Comparison of ENCODE assay signal across 9 cellular contexts in genomic region chr10:110355181-110355831, GRCh38. TPM values are rescaled to one million over a fixed set of nuclear protein-coding genes. Genes with fewer than 3 reads are reported as not detected.
DNase-seq lines count a peak whose midpoint lies in the region; ATAC-seq and TF ChIP-seq lines count a peak whose summit lies in the region.
"Had no signal": no experiment of that assay in that cellular context is flagged by ENCODE, and none has a peak within 500 bp of the region (broad histone marks: within the 10 kb centered on the region; RNA-seq: fewer than 3 reads in every experiment).

No MANE protein-coding gene starts in this region.

- no peaks in the 10 kb centered on the region for H3K36me3 ChIP-seq in CD8-positive, alpha-beta T cell (ENCODE audit: insufficient read depth, low read length)
- H3K36me3 ChIP-seq in body of pancreas (replicated peaks in 1 of 2; ENCODE audit: insufficient read depth in 1 of 2, low read depth in 2 of 2) (no peaks in the 10 kb centered on the region), BE2C (no peaks in the 10 kb centered on the region)

- no peaks in the 10 kb centered on the region for H3K36me3 Mint-ChIP-seq in CD8-positive, alpha-beta T cell
- H3K36me3 Mint-ChIP-seq in activated T-cell treated with anti-CD3 and anti-CD28 coated beads, Interleukin-2, amount 50 U/mL, for 72 hours (ENCODE audit: insufficient read depth in 2 of 2): peaks cover 0 to 2% of the 10 kb centered on the region in 2 donors

- peak overlapping the region; percentile 95 for H3K27ac Mint-ChIP-seq in CD8-positive, alpha-beta T cell
- peak overlapping the region; percentile 99 for H3K27ac Mint-ChIP-seq in activated T-cell treated with anti-CD3 and anti-CD28 coated beads, Interleukin-2, amount 50 U/mL, for 72 hours

- no peak overlapping the region for H3K4me3 Mint-ChIP-seq in CD8-positive, alpha-beta T cell
- H3K4me3 Mint-ChIP-seq in activated T-cell treated with anti-CD3 and anti-CD28 coated beads, Interleukin-2, amount 50 U/mL, for 72 hours: peak overlapping the region; percentile 92 to 94

- no peak for ATAC-seq in CD8-positive, alpha-beta T cell
- ATAC-seq in GM19043 (IDR thresholded peaks at IDR 0.05; ENCODE audit: low read depth, unreplicated experiment): peak; percentile 28
- ATAC-seq in HG03139 (IDR thresholded peaks at IDR 0.05; ENCODE audit: unreplicated experiment): peak; percentile 34
- peak; percentile 3 to 5 for ATAC-seq in activated T-cell treated with anti-CD3 and anti-CD28 coated beads, Interleukin-2, amount 50 U/mL, for 72 hours (replicated peaks in 1 of 2)
- ATAC-seq in body of pancreas: no peak

- H3K27ac ChIP-seq in CD8-positive, alpha-beta T cell (ENCODE audit: low read depth, low read length): no peak overlapping the region
- H3K27ac ChIP-seq in body of pancreas: no peak overlapping the region

- no peak for TF ChIP-seq CTCF in CD8-positive, alpha-beta T cell (IDR thresholded peaks at IDR 0.05)
- no peak for TF ChIP-seq CTCF in body of pancreas (IDR thresholded peaks at IDR 0.05)
- no peak for TF ChIP-seq CTCF in BE2C (IDR thresholded peaks at IDR 0.05; ENCODE audit: low read depth, low read length)

- intact Hi-C loops in CD8-positive, alpha-beta T cell (cut with DNase I, micrococcal nuclease): loop anchor here in 1 of 2 experiments (2.0 kb wide), 3 partner anchors 49 to 143 kb away; no protein-coding TSS in a partner anchor
- intact Hi-C loops in body of pancreas (cut with DNase I): loop anchor here (10.0 kb wide), 1 partner anchor 189 kb away; no protein-coding TSS in a partner anchor

- H3K4me1 Mint-ChIP-seq in CD8-positive, alpha-beta T cell (ENCODE audit: low read depth): peaks cover 48% of the 10 kb centered on the region
- H3K4me1 Mint-ChIP-seq in activated T-cell treated with anti-CD3 and anti-CD28 coated beads, Interleukin-2, amount 50 U/mL, for 72 hours (ENCODE audit: low read depth): peaks cover 95% of the 10 kb centered on the region

- H3K9me3 ChIP-seq in CD8-positive, alpha-beta T cell (ENCODE audit: low read length): no peaks in the 10 kb centered on the region
- no peaks in the 10 kb centered on the region for H3K9me3 ChIP-seq in body of pancreas
- H3K9me3 ChIP-seq in BE2C: no peaks in the 10 kb centered on the region

- no peaks in the 10 kb centered on the region for H3K27me3 ChIP-seq in CD8-positive, alpha-beta T cell (ENCODE audit: insufficient read depth, low read length)
- no peaks in the 10 kb centered on the region for H3K27me3 ChIP-seq in body of pancreas
- no peaks in the 10 kb centered on the region for H3K27me3 ChIP-seq in BE2C

- no peaks in the 10 kb centered on the region for H3K27me3 Mint-ChIP-seq in CD8-positive, alpha-beta T cell (ENCODE audit: low read depth)
- H3K27me3 Mint-ChIP-seq in activated T-cell treated with anti-CD3 and anti-CD28 coated beads, Interleukin-2, amount 50 U/mL, for 72 hours (ENCODE audit: low read depth): no peaks in the 10 kb centered on the region

- no peak for DNase-seq in CD8-positive, alpha-beta T cell
- peak; percentile 57 to 59 for DNase-seq in activated T-cell treated with anti-CD3 and anti-CD28 coated beads, Interleukin-2, amount 50 U/mL, for 72 hours
- no peak for DNase-seq in amygdala (lab: John Stamatoyannopoulos, UW)
- no peak for DNase-seq in body of pancreas
- no peak for DNase-seq in BE2C
- no peak for DNase-seq in ecto neural progenitor cell (ENCODE audit: low spot score)
- DNase-seq: dorsolateral prefrontal cortex had no signal

- peaks cover 9% of the 10 kb centered on the region for H3K4me1 ChIP-seq in CD8-positive, alpha-beta T cell (ENCODE audit: insufficient read depth, low read length)
- peaks cover 13% of the 10 kb centered on the region for H3K4me1 ChIP-seq in body of pancreas
- peaks cover 4% of the 10 kb centered on the region for H3K4me1 ChIP-seq in BE2C

- POLR2A ChIA-PET in CD8-positive, alpha-beta T cell (lab: Charles Lee): interaction anchor here (0.6 to 1.5 kb wide), 3 partner anchors 27 to 137 kb away, joined by 3 read pairs; no protein-coding TSS in a partner anchor

- CTCF ChIA-PET in CD8-positive, alpha-beta T cell (lab: Charles Lee): interaction anchor here (0.9 to 6.2 kb wide), 11 partner anchors 17 to 192 kb away, joined by 3 to 88 read pairs (median 3); partner anchors contain the start of gene SMNDC1

- no peaks in the 10 kb centered on the region for H3K9me3 Mint-ChIP-seq in CD8-positive, alpha-beta T cell
- H3K9me3 Mint-ChIP-seq in activated T-cell treated with anti-CD3 and anti-CD28 coated beads, Interleukin-2, amount 50 U/mL, for 72 hours: no peaks in the 10 kb centered on the region

- TF ChIP-seq POLR2A in body of pancreas (IDR thresholded peaks at IDR 0.05): no peak

- WGBS in body of pancreas, 2 donors: 78 to 84% methylated on average over 8 of the region's 8 CpGs

- H3K4me3 ChIP-seq in CD8-positive, alpha-beta T cell (ENCODE audit: low read depth, low read length): no peak overlapping the region
- H3K4me3 ChIP-seq in body of pancreas: no peak overlapping the region
- H3K4me3 ChIP-seq in BE2C (ENCODE audit: low read depth, low read length): no peak overlapping the region
- H3K4me3 ChIP-seq: dorsolateral prefrontal cortex had no signal

RNA-seq across cellular contexts. Expression of gene SMNDC1, which starts 50.6 kb away (rescaled TPM):
- 10 to 100 TPM; 43.3 to 44.8 TPM for total RNA-seq in CD8-positive, alpha-beta T cell
- total RNA-seq in activated T-cell treated with anti-CD3 and anti-CD28 coated beads, Interleukin-2, amount 50 U/mL, for 72 hours: 10 to 100 TPM; 49.2 to 54.6 TPM
- total RNA-seq in body of pancreas: 1 to 10 TPM; 7.5 to 7.6 TPM
- polyA plus RNA-seq in BE2C (2012; ENCODE audit: insufficient read depth, insufficient read length, low read depth): 58.2 TPM

Comparison
In these comparisons a context has a peak if more than half of its experiments do, and no peak if none do; other contexts are left out.
1. ATAC-seq: peak in GM19043 (single experiment), HG03139 (single experiment) and activated T-cell treated with anti-CD3 and anti-CD28 coated beads, Interleukin-2, amount 50 U/mL, for 72 hours (2 of 2); none in CD8-positive, alpha-beta T cell (single experiment) and body of pancreas (single experiment).
2. DNase-seq: peak in activated T-cell treated with anti-CD3 and anti-CD28 coated beads, Interleukin-2, amount 50 U/mL, for 72 hours (2 of 2); none in CD8-positive, alpha-beta T cell (0 of 7), amygdala (0 of 56), body of pancreas (0 of 4), BE2C (single experiment) and ecto neural progenitor cell (single experiment).
3. RNA of gene SMNDC1, which starts 50.6 kb away (total RNA-seq): 49.2 to 54.6 TPM in activated T-cell treated with anti-CD3 and anti-CD28 coated beads, Interleukin-2, amount 50 U/mL, for 72 hours and 43.3 to 44.8 TPM in CD8-positive, alpha-beta T cell; 7.5 to 7.6 TPM in body of pancreas; every median in the first group is over 4 times any median in the second.